Comparison of ENCODE assay signal across 20 cellular contexts in genomic region chr20:3377644-3378043, GRCh38.
"Had no signal": no experiment of that assay in that cellular context is flagged by ENCODE, and none has a peak within 500 bp of the region (broad histone marks: within the 10 kb centered on the region; RNA-seq: fewer than 3 reads in every experiment).

No MANE protein-coding gene starts in this region.

- H3K4me1 ChIP-seq: breast epithelium had no signal

- H3K27ac ChIP-seq: breast epithelium, neural progenitor cell, sigmoid colon had no signal

- H3K9me3 ChIP-seq: adrenal gland, breast epithelium, sigmoid colon had no signal

- H3K27me3 ChIP-seq: adrenal gland, breast epithelium, neural progenitor cell, sigmoid colon had no signal

- ATAC-seq: activated CD4-positive, alpha-beta T cell treated with anti-CD3 and anti-CD28 coated beads for 36 hours; activated T-cell treated with anti-CD3 and anti-CD28 coated beads, Interleukin-2, amount 50 U/mL, for 4 hours; naive thymus-derived CD4-positive, alpha-beta T cell; stimulated activated naive B cell treated with anti-CD40 and anti-IgM and Interleukin-4, amounts not matched to agents 10 μg/mL and 1 μg/mL and 100 μg/mL, for 72 hours had no signal

- DNase-seq: activated B cell treated with CpG ODN at 0.5 μM for 24 hours; activated CD4-positive, alpha-beta T cell treated with anti-CD3 and anti-CD28 coated beads for 36 hours; activated CD4-positive, alpha-beta T cell treated with anti-CD3 and anti-CD28 coated beads, Interleukin-2, amount 50 U/mL, for 4 hours; activated CD8-positive, alpha-beta memory T cell treated with anti-CD3 and anti-CD28 coated beads, Interleukin-2, amount 50 U/mL, for 48 hours; activated naive CD4-positive, alpha-beta T cell; activated T-cell treated with anti-CD3 and anti-CD28 coated beads, Interleukin-2, amount 50 U/mL, for 4 hours; cortex of kidney; endodermal cell; kidney glomerular epithelial cell; naive thymus-derived CD4-positive, alpha-beta T cell; posterior cingulate gyrus; sigmoid colon; stimulated activated CD4-positive, alpha-beta T cell treated with anti-CD3 and anti-CD28 coated beads, Interleukin-2, amount 100 ng/mL, for 48 hours; stimulated activated CD8-positive, alpha-beta memory T cell treated with anti-CD3 and anti-CD28 coated beads, Interleukin-4, amount 100 ng/mL, for 48 hours; stimulated activated naive B cell treated with anti-CD40 and anti-IgM and Interleukin-4, amounts not matched to agents 10 μg/mL and 1 μg/mL and 100 μg/mL, for 72 hours; T-helper 9 cell had no signal

- H3K4me3 ChIP-seq: adrenal gland, breast epithelium, neural progenitor cell, sigmoid colon, smooth muscle cell had no signal
